Comparison of ENCODE assay signal across 12 cellular contexts in genomic region chr6:15551798-15552197, GRCh38.
DNase-seq lines count a peak whose midpoint lies in the region; ATAC-seq and TF ChIP-seq lines count a peak whose summit lies in the region.
"Had no signal": no experiment of that assay in that cellular context is flagged by ENCODE, and none has a peak within 500 bp of the region (broad histone marks: within the 10 kb centered on the region; RNA-seq: fewer than 3 reads in every experiment).

No MANE protein-coding gene starts in this region.

- H3K4me2 ChIP-seq in osteoblast (ENCODE audit: insufficient read depth, low read length) = no peak overlapping the region

- H3K27me3 ChIP-seq in osteoblast (ENCODE audit: insufficient read depth, low read length) = no peaks in the 10 kb centered on the region
- H3K27me3 ChIP-seq: ascending aorta had no signal

- H3K27ac ChIP-seq in osteoblast (ENCODE audit: low read depth, low read length) = no peak overlapping the region
- H3K27ac ChIP-seq: ascending aorta had no signal

- no peaks in the 10 kb centered on the region for H3K36me3 ChIP-seq in osteoblast (ENCODE audit: insufficient read depth, low read length)
- H3K36me3 ChIP-seq: ascending aorta had no signal

- H3K4me1 ChIP-seq in osteoblast (ENCODE audit: insufficient read depth, low read length) = no peaks in the 10 kb centered on the region
- H3K4me1 ChIP-seq: ascending aorta had no signal

- ATAC-seq in left ventricle myocardium superior = peak; percentile 48
- no peak for ATAC-seq in HG03095 (IDR thresholded peaks at IDR 0.05; ENCODE audit: unreplicated experiment)
- ATAC-seq: HCT116, PC-3 had no signal

- no peak overlapping the region for H3K4me3 ChIP-seq in osteoblast (ENCODE audit: insufficient read depth, low read length)
- H3K4me3 ChIP-seq: ascending aorta had no signal

- no peaks in the 10 kb centered on the region for H3K9me3 ChIP-seq in osteoblast (ENCODE audit: low read depth, low read length)
- H3K9me3 ChIP-seq: ascending aorta had no signal

- DNase-seq in DMS153 (lab: John Stamatoyannopoulos, UW) (peak; percentile 41), DMS153 treated with DMSO at 0.1 percent for 48 hours (lab: John Stamatoyannopoulos, UW; ENCODE audit: unreplicated experiment) (no peak), SHP77 treated with DMSO at 0.1 percent for 48 hours (lab: John Stamatoyannopoulos, UW) (peak; percentile 65), left ventricle myocardium superior (no peak), smooth muscle cell of the brain vasculature (ENCODE audit: low read depth, low spot score) (peak; percentile 9), middle frontal gyrus (ENCODE audit: extremely low spot score, low spot score) (no peak), osteoblast (ENCODE audit: insufficient read length, low spot score, missing footprints) (no peak)
- DNase-seq: 8988T, PC-3 had no signal

- H3K79me2 ChIP-seq in osteoblast (ENCODE audit: insufficient read depth, low read length) = no peaks in the 10 kb centered on the region

- no peaks in the 10 kb centered on the region for H4K20me1 ChIP-seq in osteoblast (ENCODE audit: insufficient read depth, low read length)

- no peak overlapping the region for H2AFZ ChIP-seq in osteoblast (ENCODE audit: low read length)

- no peak for TF ChIP-seq CTCF in osteoblast (IDR thresholded peaks at IDR 0.05; ENCODE audit: extremely low read depth, low read depth, low read length)

- intact Hi-C loops in left ventricle myocardium superior (cut with micrococcal nuclease) = no loop called here

Comparison
In these comparisons a context has a peak if more than half of its experiments do, and no peak if none do; other contexts are left out.
1. DNase-seq: peak in DMS153 (single experiment), SHP77 treated with DMSO at 0.1 percent for 48 hours (single experiment) and smooth muscle cell of the brain vasculature (single experiment); none in DMS153 treated with DMSO at 0.1 percent for 48 hours (single experiment), left ventricle myocardium superior (single experiment), middle frontal gyrus (single experiment) and osteoblast (single experiment).